Comparison of ENCODE assay signal across 15 cellular contexts in genomic region chr6:29709178-29709576, GRCh38. TPM values are rescaled to one million over a fixed set of nuclear protein-coding genes. Genes with fewer than 3 reads are reported as not detected.
DNase-seq lines count a peak whose midpoint lies in the region; ATAC-seq and TF ChIP-seq lines count a peak whose summit lies in the region.
"Had no signal": no experiment of that assay in that cellular context is flagged by ENCODE, and none has a peak within 500 bp of the region (broad histone marks: within the 10 kb centered on the region; RNA-seq: fewer than 3 reads in every experiment).

No MANE protein-coding gene starts in this region.

- H3K27ac Mint-ChIP-seq in CD14-positive monocyte: no peak overlapping the region
- peak overlapping the region; percentile 60 for H3K27ac Mint-ChIP-seq in activated CD4-positive, alpha-beta memory T cell treated with anti-CD3 and anti-CD28 coated beads for 36 hours
- no peak overlapping the region for H3K27ac Mint-ChIP-seq in osteocyte (ENCODE audit: unreplicated experiment)

- no peak overlapping the region for H3K9ac ChIP-seq in mucosa of rectum (ENCODE audit: low read depth in 1 of 2, low read length in 2 of 2)

- DNase-seq in CD14-positive monocyte (ENCODE audit: low spot score) (no peak), osteocyte (ENCODE audit: extremely low spot score, unreplicated experiment) (no peak), AG20443 (ENCODE audit: low spot score) (no peak)
- peak; percentile 20 for DNase-seq in activated CD4-positive, alpha-beta memory T cell treated with anti-CD3 and anti-CD28 coated beads for 36 hours
- DNase-seq: aorta, COR-L47, dermis blood vessel endothelial cell, NCI-H2171, retina had no signal

- H3K4me3 ChIP-seq in mucosa of rectum (ENCODE audit: low read length in 2 of 2): no peak overlapping the region
- H3K4me3 ChIP-seq: mucosa of descending colon had no signal

- H3K36me3 ChIP-seq in mucosa of rectum (ENCODE audit: control insufficient read depth in 2 of 2, insufficient read depth in 2 of 2, low read length in 2 of 2): no peaks in the 10 kb centered on the region

- ATAC-seq in GM18511 (IDR thresholded peaks at IDR 0.05; ENCODE audit: unreplicated experiment): peak; percentile 45
- no peak for ATAC-seq in HG03432 (IDR thresholded peaks at IDR 0.05; ENCODE audit: unreplicated experiment)
- ATAC-seq in HG03159 (IDR thresholded peaks at IDR 0.05; ENCODE audit: unreplicated experiment): no peak

- peaks cover 0 to 2% of the 10 kb centered on the region in 2 donors for H3K27me3 ChIP-seq in mucosa of rectum (ENCODE audit: control insufficient read depth in 2 of 2, insufficient read depth in 2 of 2, low read length in 2 of 2)

- TF ChIP-seq CTCF in CD14-positive monocyte (IDR thresholded peaks at IDR 0.05) (no peak), osteocyte (IDR thresholded peaks at IDR 0.05) (no peak)

- no peaks in the 10 kb centered on the region for H3K9me3 ChIP-seq in mucosa of rectum (ENCODE audit: control insufficient read depth in 2 of 2, low read length in 2 of 2)
- H3K9me3 ChIP-seq: mucosa of descending colon had no signal

- H3K27ac ChIP-seq in mucosa of rectum (ENCODE audit: low read depth in 2 of 2, low read length in 2 of 2): peak overlapping the region; percentile 1 to 4

- POLR2A ChIA-PET in activated CD4-positive, alpha-beta memory T cell treated with anti-CD3 and anti-CD28 coated beads for 36 hours (lab: Charles Lee): no interaction called here

- H3K27me3 Mint-ChIP-seq in CD14-positive monocyte (ENCODE audit: low read depth in 3 of 3) (peaks cover 12 to 32% (median 31%) of the 10 kb centered on the region in 3 donors), osteocyte (ENCODE audit: unreplicated experiment) (peaks cover 46% of the 10 kb centered on the region)
- no peaks in the 10 kb centered on the region for H3K27me3 Mint-ChIP-seq in activated CD4-positive, alpha-beta memory T cell treated with anti-CD3 and anti-CD28 coated beads for 36 hours

- peak overlapping the region; percentile 61 to 74 for H3K4me3 Mint-ChIP-seq in CD14-positive monocyte
- peak overlapping the region; percentile 65 for H3K4me3 Mint-ChIP-seq in activated CD4-positive, alpha-beta memory T cell treated with anti-CD3 and anti-CD28 coated beads for 36 hours
- H3K4me3 Mint-ChIP-seq in osteocyte (ENCODE audit: unreplicated experiment): no peak overlapping the region

- peaks cover 10% of the 10 kb centered on the region for H3K4me1 Mint-ChIP-seq in CD14-positive monocyte
- H3K4me1 Mint-ChIP-seq in activated CD4-positive, alpha-beta memory T cell treated with anti-CD3 and anti-CD28 coated beads for 36 hours (ENCODE audit: low read depth): peaks cover 64% of the 10 kb centered on the region
- H3K4me1 Mint-ChIP-seq in osteocyte (ENCODE audit: unreplicated experiment): no peaks in the 10 kb centered on the region

- peaks cover 0 to 2% (median 0%) of the 10 kb centered on the region in 7 donors for H3K9me3 Mint-ChIP-seq in CD14-positive monocyte
- H3K9me3 Mint-ChIP-seq in activated CD4-positive, alpha-beta memory T cell treated with anti-CD3 and anti-CD28 coated beads for 36 hours: no peaks in the 10 kb centered on the region
- H3K9me3 Mint-ChIP-seq in osteocyte (ENCODE audit: unreplicated experiment): no peaks in the 10 kb centered on the region

- intact Hi-C loops in CD14-positive monocyte (cut with micrococcal nuclease): loop anchor here (5.0 kb wide), 2 partner anchors 43 to 123 kb away; no protein-coding TSS in a partner anchor
- intact Hi-C loops in activated CD4-positive, alpha-beta memory T cell treated with anti-CD3 and anti-CD28 coated beads for 36 hours (cut with micrococcal nuclease): loop anchor here (5.0 kb wide), 1 partner anchor 57 kb away; no protein-coding TSS in a partner anchor

- CTCF ChIA-PET in activated CD4-positive, alpha-beta memory T cell treated with anti-CD3 and anti-CD28 coated beads for 36 hours (lab: Charles Lee): interaction anchor here (0.6 to 3.2 kb wide), 7 partner anchors 10 to 125 kb away, joined by 3 to 23 read pairs (median 10); no protein-coding TSS in a partner anchor

- H3K36me3 Mint-ChIP-seq in CD14-positive monocyte (no peaks in the 10 kb centered on the region), osteocyte (ENCODE audit: unreplicated experiment) (no peaks in the 10 kb centered on the region)
- no peaks in the 10 kb centered on the region for H3K36me3 Mint-ChIP-seq in activated CD4-positive, alpha-beta memory T cell treated with anti-CD3 and anti-CD28 coated beads for 36 hours

- no peaks in the 10 kb centered on the region for H3K4me1 ChIP-seq in mucosa of rectum (ENCODE audit: control insufficient read depth in 2 of 2, insufficient read depth in 2 of 2, low read length in 2 of 2)

RNA-seq across cellular contexts. Expression of gene HLA-F, which starts 14.1 kb away (rescaled TPM):
- 100 to 1,000 TPM; 283 to 394 TPM for polyA plus RNA-seq in CD14-positive monocyte
- 100 to 1,000 TPM; 256 to 270 TPM for total RNA-seq in activated CD4-positive, alpha-beta memory T cell treated with anti-CD3 and anti-CD28 coated beads for 36 hours
- 11.4 and 12.5 TPM in 2 replicates for total RNA-seq in osteocyte

RNA-seq across cellular contexts. Expression of gene ZFP57, which starts 28.2 kb away (rescaled TPM):
- polyA plus RNA-seq in CD14-positive monocyte: not detected
- not detected for total RNA-seq in activated CD4-positive, alpha-beta memory T cell treated with anti-CD3 and anti-CD28 coated beads for 36 hours
- not detected in 2 replicates for total RNA-seq in osteocyte
- total RNA-seq: fibroblast of villous mesenchyme, mucosa of descending colon had no signal

RNA-seq across cellular contexts. Expression of gene MOG, which starts 52.3 kb away (rescaled TPM):
- polyA plus RNA-seq in CD14-positive monocyte: not detected
- total RNA-seq in activated CD4-positive, alpha-beta memory T cell treated with anti-CD3 and anti-CD28 coated beads for 36 hours: not detected
- not detected in 2 replicates for total RNA-seq in osteocyte
- total RNA-seq: aorta, dermis blood vessel endothelial cell, fibroblast of villous mesenchyme, mucosa of descending colon had no signal

Comparison
In these comparisons a context has a peak if more than half of its experiments do, and no peak if none do; other contexts are left out.
1. RNA of gene HLA-F, which starts 14.1 kb away (total RNA-seq): 256 to 270 TPM in activated CD4-positive, alpha-beta memory T cell treated with anti-CD3 and anti-CD28 coated beads for 36 hours; 11.4 to 12.5 TPM in osteocyte; every median in the first group is over 10 times any median in the second.